ENCODE assay signal across 3 cellular contexts in the genomic region with DNA sequence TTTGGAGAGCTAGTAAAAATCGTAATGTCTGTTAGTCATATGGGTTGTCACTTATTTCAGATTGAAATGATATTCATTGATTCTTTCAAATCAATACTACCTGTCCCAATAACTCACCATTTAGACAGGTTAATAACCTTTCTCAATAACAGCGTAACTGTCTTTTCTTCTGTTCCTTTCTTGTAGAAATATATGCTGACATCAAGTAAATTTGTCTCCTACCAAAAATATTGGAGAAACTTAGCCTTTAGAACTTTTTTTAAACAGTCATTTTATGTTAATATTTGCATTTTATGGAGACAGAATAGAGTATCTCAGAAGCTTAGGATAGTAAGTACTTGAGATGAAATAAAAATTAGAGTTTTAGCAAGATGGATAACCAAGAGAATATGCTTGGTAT.
A peak's percentile ranks its signal among the peaks of the same experiment; 100 is the strongest.
TF ChIP-seq lines count a peak whose summit lies in the region.

No MANE protein-coding gene starts in this region.

TF ChIP-seq in A549, 52 proteins besides CTCF, POLR2A, EP300 and RAD21:
- TF ChIP-seq ZFP36 (IDR thresholded peaks at IDR 0.05; ENCODE audit: borderline replicate concordance, partially characterized antibody) = no peak
- peak; percentile 77 for TF ChIP-seq MAFK (IDR thresholded peaks at IDR 0.05; ENCODE audit: partially characterized antibody)
- TF ChIP-seq BHLHE40 (IDR thresholded peaks at IDR 0.05; ENCODE audit: low read depth, low read length) = no peak

TF ChIP-seq in IMR-90, 13 proteins besides CTCF, POLR2A, EP300 and RAD21:
- TF ChIP-seq MXI1 (IDR thresholded peaks at IDR 0.05; ENCODE audit: borderline replicate concordance, low read depth, low read length) (no peak), MAFK (IDR thresholded peaks at IDR 0.05; ENCODE audit: low read depth, low read length) (peak; percentile 73)

TF ChIP-seq in K562, 482 proteins besides CTCF, POLR2A, EP300 and RAD21 (continued from another document):
- TF ChIP-seq STAG1 (CRISPR knock-in tag; IDR thresholded peaks at IDR 0.05; ENCODE audit: borderline replicate concordance) = no peak
- no peak for TF ChIP-seq ZNF408 (CRISPR knock-in tag; IDR thresholded peaks at IDR 0.05; ENCODE audit: low read depth)
- TF ChIP-seq MAFF (IDR thresholded peaks at IDR 0.05; ENCODE audit: low read length) = peak; percentile 51; the same call in 1 of the 2 replicates
- peak; percentile 50; the same call in 1 of the 2 replicates for TF ChIP-seq MAFG (tag; conservative IDR thresholded peaks at IDR 0.05)
- TF ChIP-seq ASH1L (IDR thresholded peaks at IDR 0.05; ENCODE audit: borderline replicate concordance, low read depth, partially characterized antibody) = no peak
- peak; percentile 61 for TF ChIP-seq C11orf30 (IDR thresholded peaks at IDR 0.05; ENCODE audit: low read depth)
- TF ChIP-seq MAFK (IDR thresholded peaks at IDR 0.05; ENCODE audit: low read length) = peak; percentile 16; the same call in 1 of the 2 replicates
